ENCODE assay signal across 1 cellular context in the genomic region with DNA sequence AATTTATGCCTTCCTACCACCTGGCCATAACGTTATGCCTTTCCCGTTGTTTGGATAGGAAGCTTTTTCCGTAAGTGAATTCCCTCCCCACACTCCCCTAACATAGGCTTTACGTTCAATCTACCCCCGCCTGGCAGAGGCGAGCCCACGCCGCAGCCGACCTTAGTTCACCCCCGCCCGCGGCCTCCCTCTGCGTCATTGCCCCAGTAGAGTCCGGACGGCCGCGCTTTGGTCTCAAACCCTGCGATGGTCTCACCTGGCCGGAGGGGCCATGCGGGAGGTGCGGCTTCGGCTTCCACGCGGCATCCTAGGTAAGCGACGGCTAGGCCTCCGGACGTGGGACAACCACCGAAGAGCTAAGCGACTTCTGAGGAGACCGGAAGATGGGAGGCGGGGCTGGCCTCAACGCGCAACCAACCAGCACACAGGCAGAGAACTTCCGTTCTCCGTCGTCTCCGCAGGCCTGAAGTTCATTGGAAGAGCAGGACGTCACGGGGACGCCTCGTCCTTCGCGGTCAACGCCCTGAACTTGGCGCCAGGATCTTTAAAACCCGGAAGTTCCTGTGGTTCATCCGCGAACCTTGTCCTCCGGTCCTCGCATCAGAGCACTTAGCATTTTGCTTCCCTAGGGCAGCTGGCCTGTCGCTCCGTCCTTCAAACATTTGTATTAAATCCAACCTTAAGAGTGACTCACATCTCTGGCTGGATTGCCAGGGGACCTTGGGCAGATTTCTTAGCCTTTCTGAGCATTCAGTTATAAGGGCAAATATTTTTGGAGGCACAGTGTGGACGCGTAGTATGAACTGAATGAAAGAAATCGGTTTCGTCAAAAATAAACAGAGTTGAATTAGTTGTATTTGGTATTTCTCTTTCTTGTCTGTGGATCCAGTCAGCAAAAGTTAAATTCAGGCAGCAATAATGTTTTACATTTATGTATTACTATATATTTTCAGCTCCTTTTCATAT.
A peak's percentile ranks its signal among the peaks of the same experiment; 100 is the strongest.
TF ChIP-seq lines count a peak whose summit lies in the region.

A gene with protein sequence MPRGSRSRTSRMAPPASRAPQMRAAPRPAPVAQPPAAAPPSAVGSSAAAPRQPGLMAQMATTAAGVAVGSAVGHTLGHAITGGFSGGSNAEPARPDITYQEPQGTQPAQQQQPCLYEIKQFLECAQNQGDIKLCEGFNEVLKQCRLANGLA (minus strand): TSS at position 369 of the 966 bp plus-strand sequence. CDS start 63 bp downstream, at position 306.

TF ChIP-seq in GM12878, 131 proteins besides CTCF, POLR2A, EP300 and RAD21 (continued from another document and continues in another):
- TF ChIP-seq, protein P1, sequence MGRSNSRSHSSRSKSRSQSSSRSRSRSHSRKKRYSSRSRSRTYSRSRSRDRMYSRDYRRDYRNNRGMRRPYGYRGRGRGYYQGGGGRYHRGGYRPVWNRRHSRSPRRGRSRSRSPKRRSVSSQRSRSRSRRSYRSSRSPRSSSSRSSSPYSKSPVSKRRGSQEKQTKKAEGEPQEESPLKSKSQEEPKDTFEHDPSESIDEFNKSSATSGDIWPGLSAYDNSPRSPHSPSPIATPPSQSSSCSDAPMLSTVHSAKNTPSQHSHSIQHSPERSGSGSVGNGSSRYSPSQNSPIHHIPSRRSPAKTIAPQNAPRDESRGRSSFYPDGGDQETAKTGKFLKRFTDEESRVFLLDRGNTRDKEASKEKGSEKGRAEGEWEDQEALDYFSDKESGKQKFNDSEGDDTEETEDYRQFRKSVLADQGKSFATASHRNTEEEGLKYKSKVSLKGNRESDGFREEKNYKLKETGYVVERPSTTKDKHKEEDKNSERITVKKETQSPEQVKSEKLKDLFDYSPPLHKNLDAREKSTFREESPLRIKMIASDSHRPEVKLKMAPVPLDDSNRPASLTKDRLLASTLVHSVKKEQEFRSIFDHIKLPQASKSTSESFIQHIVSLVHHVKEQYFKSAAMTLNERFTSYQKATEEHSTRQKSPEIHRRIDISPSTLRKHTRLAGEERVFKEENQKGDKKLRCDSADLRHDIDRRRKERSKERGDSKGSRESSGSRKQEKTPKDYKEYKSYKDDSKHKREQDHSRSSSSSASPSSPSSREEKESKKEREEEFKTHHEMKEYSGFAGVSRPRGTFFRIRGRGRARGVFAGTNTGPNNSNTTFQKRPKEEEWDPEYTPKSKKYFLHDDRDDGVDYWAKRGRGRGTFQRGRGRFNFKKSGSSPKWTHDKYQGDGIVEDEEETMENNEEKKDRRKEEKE (IDR thresholded peaks at IDR 0.05): no peak
- TF ChIP-seq BHLHE40 (IDR thresholded peaks at IDR 0.05; ENCODE audit: borderline replicate concordance in 1 of 2, low read depth in 2 of 2, low read length in 1 of 2) (peak; percentile 10 to 29; a peak in 1 of 4 replicates), CREB1 (IDR thresholded peaks at IDR 0.05; ENCODE audit: low read depth) (peak; percentile 87; the same call in 1 of the 2 replicates), RFX5 (IDR thresholded peaks at IDR 0.05; ENCODE audit: low read depth, low read length) (0 out of 2 replicates have a peak, but pooled peaks have one; percentile 35), DPF2 (IDR thresholded peaks at IDR 0.05) (peak; percentile 94), ATF7 (IDR thresholded peaks at IDR 0.05; ENCODE audit: low read depth) (no peak; the same call in 1 of the 2 replicates), ASH2L (IDR thresholded peaks at IDR 0.05; ENCODE audit: borderline replicate concordance, low read depth) (no peak), WRNIP1 (IDR thresholded peaks at IDR 0.05; ENCODE audit: borderline replicate concordance, low read depth, low read length) (peak; percentile 87; the same call in 1 of the 2 replicates), JUNB (IDR thresholded peaks at IDR 0.05) (no peak), POLR2AphosphoS2 (IDR thresholded peaks at IDR 0.05; ENCODE audit: low read depth, low read length) (peak; percentile 86), POU2F2 (IDR thresholded peaks at IDR 0.05; ENCODE audit: borderline replicate concordance, low read depth, low read length) (peak; percentile 88), ETV6 (conservative IDR thresholded peaks at IDR 0.05 in 1 of 2, IDR thresholded peaks at IDR 0.05 in 1 of 2; ENCODE audit: borderline replicate concordance in 1 of 2, low read depth in 1 of 2) (no peak; a peak in 1 of 4 replicates), RELA (IDR thresholded peaks at IDR 0.05; ENCODE audit: borderline replicate concordance, partially characterized antibody) (no peak), NFYA (IDR thresholded peaks at IDR 0.05; ENCODE audit: borderline replicate concordance, low read depth, low read length) (peak; percentile 81), NBN (IDR thresholded peaks at IDR 0.05) (peak; percentile 79), ZNF24 (IDR thresholded peaks at IDR 0.05) (no peak), JUND (IDR thresholded peaks at IDR 0.05; ENCODE audit: low read depth, low read length) (no peak), SIX5 (IDR thresholded peaks at IDR 0.05; ENCODE audit: low read depth, low read length, severe bottlenecking) (peak; percentile 47)
- TF ChIP-seq, protein P2, sequence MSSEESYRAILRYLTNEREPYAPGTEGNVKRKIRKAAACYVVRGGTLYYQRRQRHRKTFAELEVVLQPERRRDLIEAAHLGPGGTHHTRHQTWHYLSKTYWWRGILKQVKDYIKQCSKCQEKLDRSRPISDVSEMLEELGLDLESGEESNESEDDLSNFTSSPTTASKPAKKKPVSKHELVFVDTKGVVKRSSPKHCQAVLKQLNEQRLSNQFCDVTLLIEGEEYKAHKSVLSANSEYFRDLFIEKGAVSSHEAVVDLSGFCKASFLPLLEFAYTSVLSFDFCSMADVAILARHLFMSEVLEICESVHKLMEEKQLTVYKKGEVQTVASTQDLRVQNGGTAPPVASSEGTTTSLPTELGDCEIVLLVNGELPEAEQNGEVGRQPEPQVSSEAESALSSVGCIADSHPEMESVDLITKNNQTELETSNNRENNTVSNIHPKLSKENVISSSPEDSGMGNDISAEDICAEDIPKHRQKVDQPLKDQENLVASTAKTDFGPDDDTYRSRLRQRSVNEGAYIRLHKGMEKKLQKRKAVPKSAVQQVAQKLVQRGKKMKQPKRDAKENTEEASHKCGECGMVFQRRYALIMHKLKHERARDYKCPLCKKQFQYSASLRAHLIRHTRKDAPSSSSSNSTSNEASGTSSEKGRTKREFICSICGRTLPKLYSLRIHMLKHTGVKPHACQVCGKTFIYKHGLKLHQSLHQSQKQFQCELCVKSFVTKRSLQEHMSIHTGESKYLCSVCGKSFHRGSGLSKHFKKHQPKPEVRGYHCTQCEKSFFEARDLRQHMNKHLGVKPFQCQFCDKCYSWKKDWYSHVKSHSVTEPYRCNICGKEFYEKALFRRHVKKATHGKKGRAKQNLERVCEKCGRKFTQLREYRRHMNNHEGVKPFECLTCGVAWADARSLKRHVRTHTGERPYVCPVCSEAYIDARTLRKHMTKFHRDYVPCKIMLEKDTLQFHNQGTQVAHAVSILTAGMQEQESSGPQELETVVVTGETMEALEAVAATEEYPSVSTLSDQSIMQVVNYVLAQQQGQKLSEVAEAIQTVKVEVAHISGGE (CRISPR knock-in tag; IDR thresholded peaks at IDR 0.05): peak; percentile 90
- TF ChIP-seq, protein P3, sequence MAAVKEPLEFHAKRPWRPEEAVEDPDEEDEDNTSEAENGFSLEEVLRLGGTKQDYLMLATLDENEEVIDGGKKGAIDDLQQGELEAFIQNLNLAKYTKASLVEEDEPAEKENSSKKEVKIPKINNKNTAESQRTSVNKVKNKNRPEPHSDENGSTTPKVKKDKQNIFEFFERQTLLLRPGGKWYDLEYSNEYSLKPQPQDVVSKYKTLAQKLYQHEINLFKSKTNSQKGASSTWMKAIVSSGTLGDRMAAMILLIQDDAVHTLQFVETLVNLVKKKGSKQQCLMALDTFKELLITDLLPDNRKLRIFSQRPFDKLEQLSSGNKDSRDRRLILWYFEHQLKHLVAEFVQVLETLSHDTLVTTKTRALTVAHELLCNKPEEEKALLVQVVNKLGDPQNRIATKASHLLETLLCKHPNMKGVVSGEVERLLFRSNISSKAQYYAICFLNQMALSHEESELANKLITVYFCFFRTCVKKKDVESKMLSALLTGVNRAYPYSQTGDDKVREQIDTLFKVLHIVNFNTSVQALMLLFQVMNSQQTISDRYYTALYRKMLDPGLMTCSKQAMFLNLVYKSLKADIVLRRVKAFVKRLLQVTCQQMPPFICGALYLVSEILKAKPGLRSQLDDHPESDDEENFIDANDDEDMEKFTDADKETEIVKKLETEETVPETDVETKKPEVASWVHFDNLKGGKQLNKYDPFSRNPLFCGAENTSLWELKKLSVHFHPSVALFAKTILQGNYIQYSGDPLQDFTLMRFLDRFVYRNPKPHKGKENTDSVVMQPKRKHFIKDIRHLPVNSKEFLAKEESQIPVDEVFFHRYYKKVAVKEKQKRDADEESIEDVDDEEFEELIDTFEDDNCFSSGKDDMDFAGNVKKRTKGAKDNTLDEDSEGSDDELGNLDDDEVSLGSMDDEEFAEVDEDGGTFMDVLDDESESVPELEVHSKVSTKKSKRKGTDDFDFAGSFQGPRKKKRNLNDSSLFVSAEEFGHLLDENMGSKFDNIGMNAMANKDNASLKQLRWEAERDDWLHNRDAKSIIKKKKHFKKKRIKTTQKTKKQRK (IDR thresholded peaks at IDR 0.05; ENCODE audit: low read depth, low read length): peak; percentile 46
- TF ChIP-seq, protein P4, sequence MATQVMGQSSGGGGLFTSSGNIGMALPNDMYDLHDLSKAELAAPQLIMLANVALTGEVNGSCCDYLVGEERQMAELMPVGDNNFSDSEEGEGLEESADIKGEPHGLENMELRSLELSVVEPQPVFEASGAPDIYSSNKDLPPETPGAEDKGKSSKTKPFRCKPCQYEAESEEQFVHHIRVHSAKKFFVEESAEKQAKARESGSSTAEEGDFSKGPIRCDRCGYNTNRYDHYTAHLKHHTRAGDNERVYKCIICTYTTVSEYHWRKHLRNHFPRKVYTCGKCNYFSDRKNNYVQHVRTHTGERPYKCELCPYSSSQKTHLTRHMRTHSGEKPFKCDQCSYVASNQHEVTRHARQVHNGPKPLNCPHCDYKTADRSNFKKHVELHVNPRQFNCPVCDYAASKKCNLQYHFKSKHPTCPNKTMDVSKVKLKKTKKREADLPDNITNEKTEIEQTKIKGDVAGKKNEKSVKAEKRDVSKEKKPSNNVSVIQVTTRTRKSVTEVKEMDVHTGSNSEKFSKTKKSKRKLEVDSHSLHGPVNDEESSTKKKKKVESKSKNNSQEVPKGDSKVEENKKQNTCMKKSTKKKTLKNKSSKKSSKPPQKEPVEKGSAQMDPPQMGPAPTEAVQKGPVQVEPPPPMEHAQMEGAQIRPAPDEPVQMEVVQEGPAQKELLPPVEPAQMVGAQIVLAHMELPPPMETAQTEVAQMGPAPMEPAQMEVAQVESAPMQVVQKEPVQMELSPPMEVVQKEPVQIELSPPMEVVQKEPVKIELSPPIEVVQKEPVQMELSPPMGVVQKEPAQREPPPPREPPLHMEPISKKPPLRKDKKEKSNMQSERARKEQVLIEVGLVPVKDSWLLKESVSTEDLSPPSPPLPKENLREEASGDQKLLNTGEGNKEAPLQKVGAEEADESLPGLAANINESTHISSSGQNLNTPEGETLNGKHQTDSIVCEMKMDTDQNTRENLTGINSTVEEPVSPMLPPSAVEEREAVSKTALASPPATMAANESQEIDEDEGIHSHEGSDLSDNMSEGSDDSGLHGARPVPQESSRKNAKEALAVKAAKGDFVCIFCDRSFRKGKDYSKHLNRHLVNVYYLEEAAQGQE (IDR thresholded peaks at IDR 0.05; ENCODE audit: low read depth, low read length): no peak
- TF ChIP-seq, protein P5, sequence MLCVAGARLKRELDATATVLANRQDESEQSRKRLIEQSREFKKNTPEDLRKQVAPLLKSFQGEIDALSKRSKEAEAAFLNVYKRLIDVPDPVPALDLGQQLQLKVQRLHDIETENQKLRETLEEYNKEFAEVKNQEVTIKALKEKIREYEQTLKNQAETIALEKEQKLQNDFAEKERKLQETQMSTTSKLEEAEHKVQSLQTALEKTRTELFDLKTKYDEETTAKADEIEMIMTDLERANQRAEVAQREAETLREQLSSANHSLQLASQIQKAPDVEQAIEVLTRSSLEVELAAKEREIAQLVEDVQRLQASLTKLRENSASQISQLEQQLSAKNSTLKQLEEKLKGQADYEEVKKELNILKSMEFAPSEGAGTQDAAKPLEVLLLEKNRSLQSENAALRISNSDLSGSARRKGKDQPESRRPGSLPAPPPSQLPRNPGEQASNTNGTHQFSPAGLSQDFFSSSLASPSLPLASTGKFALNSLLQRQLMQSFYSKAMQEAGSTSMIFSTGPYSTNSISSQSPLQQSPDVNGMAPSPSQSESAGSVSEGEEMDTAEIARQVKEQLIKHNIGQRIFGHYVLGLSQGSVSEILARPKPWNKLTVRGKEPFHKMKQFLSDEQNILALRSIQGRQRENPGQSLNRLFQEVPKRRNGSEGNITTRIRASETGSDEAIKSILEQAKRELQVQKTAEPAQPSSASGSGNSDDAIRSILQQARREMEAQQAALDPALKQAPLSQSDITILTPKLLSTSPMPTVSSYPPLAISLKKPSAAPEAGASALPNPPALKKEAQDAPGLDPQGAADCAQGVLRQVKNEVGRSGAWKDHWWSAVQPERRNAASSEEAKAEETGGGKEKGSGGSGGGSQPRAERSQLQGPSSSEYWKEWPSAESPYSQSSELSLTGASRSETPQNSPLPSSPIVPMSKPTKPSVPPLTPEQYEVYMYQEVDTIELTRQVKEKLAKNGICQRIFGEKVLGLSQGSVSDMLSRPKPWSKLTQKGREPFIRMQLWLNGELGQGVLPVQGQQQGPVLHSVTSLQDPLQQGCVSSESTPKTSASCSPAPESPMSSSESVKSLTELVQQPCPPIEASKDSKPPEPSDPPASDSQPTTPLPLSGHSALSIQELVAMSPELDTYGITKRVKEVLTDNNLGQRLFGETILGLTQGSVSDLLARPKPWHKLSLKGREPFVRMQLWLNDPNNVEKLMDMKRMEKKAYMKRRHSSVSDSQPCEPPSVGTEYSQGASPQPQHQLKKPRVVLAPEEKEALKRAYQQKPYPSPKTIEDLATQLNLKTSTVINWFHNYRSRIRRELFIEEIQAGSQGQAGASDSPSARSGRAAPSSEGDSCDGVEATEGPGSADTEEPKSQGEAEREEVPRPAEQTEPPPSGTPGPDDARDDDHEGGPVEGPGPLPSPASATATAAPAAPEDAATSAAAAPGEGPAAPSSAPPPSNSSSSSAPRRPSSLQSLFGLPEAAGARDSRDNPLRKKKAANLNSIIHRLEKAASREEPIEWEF (IDR thresholded peaks at IDR 0.05; ENCODE audit: insufficient replicate concordance, low read depth, low read length): no peak
- TF ChIP-seq, protein P6, sequence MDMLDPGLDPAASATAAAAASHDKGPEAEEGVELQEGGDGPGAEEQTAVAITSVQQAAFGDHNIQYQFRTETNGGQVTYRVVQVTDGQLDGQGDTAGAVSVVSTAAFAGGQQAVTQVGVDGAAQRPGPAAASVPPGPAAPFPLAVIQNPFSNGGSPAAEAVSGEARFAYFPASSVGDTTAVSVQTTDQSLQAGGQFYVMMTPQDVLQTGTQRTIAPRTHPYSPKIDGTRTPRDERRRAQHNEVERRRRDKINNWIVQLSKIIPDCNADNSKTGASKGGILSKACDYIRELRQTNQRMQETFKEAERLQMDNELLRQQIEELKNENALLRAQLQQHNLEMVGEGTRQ (IDR thresholded peaks at IDR 0.05; ENCODE audit: borderline replicate concordance, low read depth, low read length): peak; percentile 50; the same call in 1 of the 2 replicates
- TF ChIP-seq, protein P7, sequence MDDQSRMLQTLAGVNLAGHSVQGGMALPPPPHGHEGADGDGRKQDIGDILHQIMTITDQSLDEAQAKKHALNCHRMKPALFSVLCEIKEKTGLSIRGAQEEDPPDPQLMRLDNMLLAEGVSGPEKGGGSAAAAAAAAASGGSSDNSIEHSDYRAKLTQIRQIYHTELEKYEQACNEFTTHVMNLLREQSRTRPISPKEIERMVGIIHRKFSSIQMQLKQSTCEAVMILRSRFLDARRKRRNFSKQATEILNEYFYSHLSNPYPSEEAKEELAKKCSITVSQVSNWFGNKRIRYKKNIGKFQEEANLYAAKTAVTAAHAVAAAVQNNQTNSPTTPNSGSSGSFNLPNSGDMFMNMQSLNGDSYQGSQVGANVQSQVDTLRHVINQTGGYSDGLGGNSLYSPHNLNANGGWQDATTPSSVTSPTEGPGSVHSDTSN (IDR thresholded peaks at IDR 0.05; ENCODE audit: insufficient replicate concordance, low read depth, low read length): peak; percentile 98
